Comparison of ENCODE assay signal across 17 cellular contexts in genomic region chr20:61956396-61957342, GRCh38.
DNase-seq lines count a peak whose midpoint lies in the region; ATAC-seq, FAIRE-seq and TF ChIP-seq lines count a peak whose summit lies in the region.
"Had no signal": no experiment of that assay in that cellular context is flagged by ENCODE, and none has a peak within 500 bp of the region (broad histone marks: within the 10 kb centered on the region; RNA-seq: fewer than 3 reads in every experiment).

No MANE protein-coding gene starts in this region.

- no TSS peak for BruUV-seq in K562 (replicated peaks; lab: Mats Ljungman, UMichigan)

- H3K4me3 ChIP-seq in Karpas-422 (ENCODE audit: low read length) (no peak overlapping the region), K562 (no peak overlapping the region), osteoblast (ENCODE audit: insufficient read depth, low read length) (no peak overlapping the region)
- H3K4me3 ChIP-seq: thoracic aorta had no signal

- FAIRE-seq in K562 (lab: Jason Lieb, UNC), result peak; percentile 23
- FAIRE-seq: GM18507 had no signal

- POLR2A ChIA-PET in K562 (lab: Yijun Ruan, JAX), result no interaction called here

- no peak for TF ChIP-seq POLR2A in K562 (conservative IDR thresholded peaks at IDR 0.05)

- DNase-seq in Daoy (ENCODE audit: low read depth) (peak; percentile 49), Karpas-422 (peak; percentile 14), K562 (ENCODE audit: extremely low read depth in 1 of 4, low spot score in 3 of 4) (no peak), osteoblast (ENCODE audit: insufficient read length, low spot score, missing footprints) (peak; percentile 58), amniotic stem cell (lab: John Stamatoyannopoulos, UW) (no peak)
- no peak for DNase-seq in activated CD4-positive, CD25-positive, alpha-beta regulatory T cell (lab: John Stamatoyannopoulos, UW)
- DNase-seq: activated CD8-positive, alpha-beta memory T cell treated with anti-CD3 and anti-CD28 coated beads for 24 hours; activated T-cell treated with anti-CD3 and anti-CD28 coated beads, Interleukin-2, amount 50 U/mL, for 48 hours; CD8-positive, alpha-beta memory T cell; Kasumi-1; NCI-H82; PC-3; retina; T1000 had no signal

- no peaks in the 10 kb centered on the region for H3K4me1 ChIP-seq in Karpas-422 (ENCODE audit: low read length)
- H3K4me1 ChIP-seq in K562 (replicated peaks in 1 of 2; ENCODE audit: control insufficient read depth in 2 of 2, insufficient read depth in 2 of 2, low read length in 2 of 2), result no peaks in the 10 kb centered on the region; a peak in 3 of 5 replicates
- peaks cover 4% of the 10 kb centered on the region for H3K4me1 ChIP-seq in osteoblast (ENCODE audit: insufficient read depth, low read length)

- H3K27ac ChIP-seq in Karpas-422 (ENCODE audit: low read length) (no peak overlapping the region), K562 (ENCODE audit: extremely low read depth, low read depth, low read length) (no peak overlapping the region), osteoblast (ENCODE audit: low read depth, low read length) (no peak overlapping the region)
- H3K27ac ChIP-seq: thoracic aorta had no signal

- H3K9me1 ChIP-seq in K562 (ENCODE audit: control insufficient read depth, insufficient read depth, low read length), result no peaks in the 10 kb centered on the region

- no peak for TF ChIP-seq EP300 in K562 (IDR thresholded peaks at IDR 0.05; ENCODE audit: low read length)

- H4K20me1 ChIP-seq in Karpas-422 (ENCODE audit: insufficient read depth, low read depth, low read length), result peaks cover 18% of the 10 kb centered on the region
- H4K20me1 ChIP-seq in K562 (replicated peaks; ENCODE audit: control insufficient read depth, insufficient read depth, low read length), result no peaks in the 10 kb centered on the region; the same call in 1 of the 2 replicates
- H4K20me1 ChIP-seq in osteoblast (ENCODE audit: insufficient read depth, low read length), result no peaks in the 10 kb centered on the region

- H3K4me2 ChIP-seq in Karpas-422 (ENCODE audit: low read depth, low read length, poor library complexity, severe bottlenecking) (no peak overlapping the region), K562 (ENCODE audit: insufficient read depth, low read length) (no peak overlapping the region; the same call in 1 of the 2 replicates), osteoblast (ENCODE audit: insufficient read depth, low read length) (peak overlapping the region; percentile 32)

- H3K9ac ChIP-seq in Karpas-422 (ENCODE audit: low read length), result no peak overlapping the region
- H3K9ac ChIP-seq in K562 (ENCODE audit: insufficient read depth in 1 of 2, low read depth in 2 of 2, low read length in 2 of 2), result no peak overlapping the region

- H3K27me3 ChIP-seq in Karpas-422 (ENCODE audit: low read length), result no peaks in the 10 kb centered on the region
- H3K27me3 ChIP-seq in K562 (ENCODE audit: control insufficient read depth in 2 of 2, insufficient read depth in 2 of 2, low read length in 2 of 2), result peaks cover 0 to 14% of the 10 kb centered on the region in 2 experiments; a peak in 2 of 5 replicates
- H3K27me3 ChIP-seq in osteoblast (ENCODE audit: insufficient read depth, low read length), result peaks cover 5% of the 10 kb centered on the region

- WGBS in K562 (ENCODE audit: insufficient coverage, low coverage, missing lambda C conversion rate), result 7% methylated on average over 12 of the region's 12 CpGs

- ATAC-seq in K562 (no peak), HG02571 (IDR thresholded peaks at IDR 0.05; ENCODE audit: unreplicated experiment) (no peak)
- ATAC-seq: PC-3 had no signal

- H3K9me3 ChIP-seq in Karpas-422 (ENCODE audit: low read length) (no peaks in the 10 kb centered on the region), K562 (replicated peaks; ENCODE audit: control insufficient read depth, insufficient read depth, low read depth, low read length) (no peaks in the 10 kb centered on the region), osteoblast (ENCODE audit: low read depth, low read length) (no peaks in the 10 kb centered on the region)
- H3K9me3 ChIP-seq: thoracic aorta had no signal

- TF ChIP-seq RAD21 in K562 (CRISPR knock-in tag; conservative IDR thresholded peaks at IDR 0.05 in 1 of 2, IDR thresholded peaks at IDR 0.05 in 1 of 2), result no peak

- intact Hi-C loops in K562 (cut with micrococcal nuclease), result no loop called here

- H2AFZ ChIP-seq in Karpas-422 (ENCODE audit: low read length) (no peak overlapping the region), K562 (ENCODE audit: low read depth, low read length) (no peak overlapping the region), osteoblast (ENCODE audit: low read length) (no peak overlapping the region)

- H3K79me2 ChIP-seq in Karpas-422 (ENCODE audit: low read length) (no peaks in the 10 kb centered on the region), K562 (ENCODE audit: control insufficient read depth, insufficient read depth, low read length) (no peaks in the 10 kb centered on the region), osteoblast (ENCODE audit: insufficient read depth, low read length) (no peaks in the 10 kb centered on the region)

- H3K36me3 ChIP-seq in Karpas-422 (ENCODE audit: insufficient read depth, low read length) (no peaks in the 10 kb centered on the region), K562 (ENCODE audit: control insufficient read depth, insufficient read depth, low read length) (no peaks in the 10 kb centered on the region), osteoblast (ENCODE audit: insufficient read depth, low read length) (no peaks in the 10 kb centered on the region)
- H3K36me3 ChIP-seq: thoracic aorta had no signal

- H3K9me2 ChIP-seq in Karpas-422 (replicated peaks; ENCODE audit: insufficient read depth, low read length), result no peaks in the 10 kb centered on the region

- TF ChIP-seq CTCF in K562 (IDR thresholded peaks at IDR 0.05 in 2 of 3, conservative IDR thresholded peaks at IDR 0.05 in 1 of 3; ENCODE audit: insufficient read depth in 2 of 3, low read depth in 1 of 3, low read length in 3 of 3) (no peak), osteoblast (IDR thresholded peaks at IDR 0.05; ENCODE audit: extremely low read depth, low read depth, low read length) (no peak)

- CTCF ChIA-PET in K562 (lab: Yijun Ruan, JAX; ENCODE audit: low intra/inter-chr PET ratio), result no interaction called here

- in situ Hi-C loops in K562 (cut with MboI), result no loop called here

TF ChIP-seq in K562, 482 proteins besides CTCF, POLR2A, EP300 and RAD21 (continues in another document):
- TF ChIP-seq ZNF316 (IDR thresholded peaks at IDR 0.05) (peak; percentile 19; the same call in 1 of the 2 replicates), HNRNPLL (IDR thresholded peaks at IDR 0.05; ENCODE audit: low read depth, low read length, poor library complexity, severe bottlenecking) (no peak), WHSC1 (IDR thresholded peaks at IDR 0.05; ENCODE audit: low read length) (no peak), ETV1 (tag; conservative IDR thresholded peaks at IDR 0.05; ENCODE audit: low read depth) (no peak), FOS (IDR thresholded peaks at IDR 0.05; ENCODE audit: extremely low read depth, insufficient read length) (no peak), POLR2B (IDR thresholded peaks at IDR 0.05; ENCODE audit: low read depth, partially characterized antibody) (no peak), NCOA1 (IDR thresholded peaks at IDR 0.05; ENCODE audit: low read depth) (0 out of 2 replicates have a peak, but pooled peaks have one; percentile 34), TEAD1 (CRISPR knock-in tag; IDR thresholded peaks at IDR 0.05) (no peak), BCOR (IDR thresholded peaks at IDR 0.05) (no peak), MEF2D (tag; conservative IDR thresholded peaks at IDR 0.05; ENCODE audit: low read depth) (no peak), HOXB6 (CRISPR knock-in tag; IDR thresholded peaks at IDR 0.05; ENCODE audit: borderline replicate concordance) (no peak), ZNF668 (CRISPR knock-in tag; IDR thresholded peaks at IDR 0.05) (no peak), MTF1 (CRISPR knock-in tag; IDR thresholded peaks at IDR 0.05; ENCODE audit: borderline replicate concordance) (no peak), ZNF551 (CRISPR knock-in tag; IDR thresholded peaks at IDR 0.05) (no peak), BDP1 (IDR thresholded peaks at IDR 0.05; ENCODE audit: insufficient read depth, insufficient read length) (no peak)
- TF ChIP-seq, protein P1, sequence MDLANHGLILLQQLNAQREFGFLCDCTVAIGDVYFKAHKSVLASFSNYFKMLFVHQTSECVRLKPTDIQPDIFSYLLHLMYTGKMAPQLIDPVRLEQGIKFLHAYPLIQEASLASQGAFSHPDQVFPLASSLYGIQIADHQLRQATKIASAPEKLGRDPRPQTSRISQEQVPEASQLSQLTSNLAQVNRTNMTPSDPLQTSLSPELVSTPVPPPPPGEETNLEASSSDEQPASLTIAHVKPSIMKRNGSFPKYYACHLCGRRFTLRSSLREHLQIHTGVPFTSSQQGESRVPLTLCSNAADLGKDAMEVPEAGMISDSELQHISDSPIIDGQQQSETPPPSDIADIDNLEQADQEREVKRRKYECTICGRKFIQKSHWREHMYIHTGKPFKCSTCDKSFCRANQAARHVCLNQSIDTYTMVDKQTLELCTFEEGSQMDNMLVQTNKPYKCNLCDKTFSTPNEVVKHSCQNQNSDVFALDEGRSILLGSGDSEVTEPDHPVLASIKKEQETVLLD (IDR thresholded peaks at IDR 0.05), result no peak
- TF ChIP-seq, protein P2, sequence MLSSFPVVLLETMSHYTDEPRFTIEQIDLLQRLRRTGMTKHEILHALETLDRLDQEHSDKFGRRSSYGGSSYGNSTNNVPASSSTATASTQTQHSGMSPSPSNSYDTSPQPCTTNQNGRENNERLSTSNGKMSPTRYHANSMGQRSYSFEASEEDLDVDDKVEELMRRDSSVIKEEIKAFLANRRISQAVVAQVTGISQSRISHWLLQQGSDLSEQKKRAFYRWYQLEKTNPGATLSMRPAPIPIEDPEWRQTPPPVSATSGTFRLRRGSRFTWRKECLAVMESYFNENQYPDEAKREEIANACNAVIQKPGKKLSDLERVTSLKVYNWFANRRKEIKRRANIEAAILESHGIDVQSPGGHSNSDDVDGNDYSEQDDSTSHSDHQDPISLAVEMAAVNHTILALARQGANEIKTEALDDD (IDR thresholded peaks at IDR 0.05), result no peak

Comparison
In these comparisons a context has a peak if more than half of its experiments do, and no peak if none do; other contexts are left out.
1. DNase-seq: peak in Daoy (single experiment), Karpas-422 (single experiment) and osteoblast (single experiment); none in K562 (0 of 4), amniotic stem cell (single experiment) and activated CD4-positive, CD25-positive, alpha-beta regulatory T cell (0 of 4).